ENCODE assay signal across 15 cellular contexts in the genomic region with DNA sequence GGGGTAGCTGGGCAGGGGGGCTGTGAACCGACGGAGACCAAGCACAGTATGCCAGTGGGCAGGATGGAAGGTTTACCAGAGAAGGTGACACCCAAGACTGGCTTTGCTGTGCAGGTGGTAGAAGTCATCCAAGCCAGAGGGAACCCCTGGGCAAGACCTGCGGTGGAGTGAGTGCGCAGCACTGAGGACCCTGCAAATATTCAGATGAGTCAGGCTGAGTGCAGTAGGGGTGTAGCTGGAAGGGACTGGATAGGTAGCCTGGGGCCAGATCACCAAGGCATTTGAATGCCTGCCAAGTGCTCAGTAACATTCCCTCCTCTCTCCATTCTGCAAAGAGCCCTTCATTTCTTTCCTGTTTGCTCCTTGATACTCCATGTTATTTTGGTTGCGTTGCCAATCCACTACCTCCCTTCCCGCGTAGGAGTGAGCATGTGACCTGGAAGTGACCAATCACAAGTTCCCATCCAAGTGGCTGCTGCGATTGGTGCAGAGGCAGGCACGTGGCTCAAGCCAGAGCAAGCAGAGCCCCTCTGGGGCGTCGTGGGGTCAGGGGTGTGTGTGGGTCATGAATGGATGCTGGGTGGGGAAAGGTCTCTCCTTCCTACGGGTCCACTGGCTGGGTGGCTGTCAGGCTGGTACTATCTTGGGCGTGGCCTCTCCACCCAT.
DNase-seq lines count a peak whose midpoint lies in the region; ATAC-seq and TF ChIP-seq lines count a peak whose summit lies in the region.
"Had no signal": no experiment of that assay in that cellular context is flagged by ENCODE, and none has a peak within 500 bp of the region (broad histone marks: within the 10 kb centered on the region; RNA-seq: fewer than 3 reads in every experiment).

No MANE protein-coding gene starts in this region.

- H3K4me1 ChIP-seq in mammary epithelial cell (ENCODE audit: insufficient read depth, low read length) = peaks cover 30% of the 10 kb centered on the region
- no peaks in the 10 kb centered on the region for H3K4me1 ChIP-seq in upper lobe of right lung

- no peaks in the 10 kb centered on the region for H3K36me3 ChIP-seq in mammary epithelial cell (ENCODE audit: insufficient read depth, low read length)
- no peaks in the 10 kb centered on the region for H3K36me3 ChIP-seq in upper lobe of right lung

- dilution Hi-C loops in mammary epithelial cell (cut with HindIII; ENCODE audit: low sequenced_read_pairs) = loop anchor here (5.0 kb wide), 2 partner anchors 37 to 48 kb away; no protein-coding TSS in a partner anchor

- CTCF ChIA-PET in mammary epithelial cell (lab: Charles Lee; ENCODE audit: low non-redundant PET) = no interaction called here

- peak overlapping the region; percentile 11 for H3K27ac ChIP-seq in mammary epithelial cell (ENCODE audit: insufficient read depth, low read depth, low read length)
- no peak overlapping the region for H3K27ac ChIP-seq in upper lobe of right lung

- H2AFZ ChIP-seq in mammary epithelial cell (ENCODE audit: low read depth, low read length) = peak overlapping the region; percentile 8

- no peak overlapping the region for H3K9ac ChIP-seq in mammary epithelial cell (ENCODE audit: insufficient read depth, low read length)

- no peaks in the 10 kb centered on the region for H4K20me1 ChIP-seq in mammary epithelial cell (ENCODE audit: insufficient read depth, low read length)

- no peaks in the 10 kb centered on the region for H3K27me3 ChIP-seq in mammary epithelial cell (ENCODE audit: insufficient read depth, low read length)
- no peaks in the 10 kb centered on the region for H3K27me3 ChIP-seq in upper lobe of right lung

- intact Hi-C loops in mammary epithelial cell (cut with micrococcal nuclease) (loop anchor here (5.0 kb wide), 1 partner anchor 137 kb away; no protein-coding TSS in a partner anchor), upper lobe of right lung (cut with DNase I) (no loop called here)

- TF ChIP-seq CTCF in mammary epithelial cell (conservative IDR thresholded peaks at IDR 0.05 in 1 of 2, IDR thresholded peaks at IDR 0.05 in 1 of 2; ENCODE audit: extremely low read depth in 1 of 2, insufficient read depth in 1 of 2, low read depth in 1 of 2, low read length in 2 of 2) (no peak), upper lobe of right lung (IDR thresholded peaks at IDR 0.05) (no peak)

- BruUV-seq in mammary epithelial cell (replicated peaks; lab: Mats Ljungman, UMichigan) = no TSS peak

- H3K79me2 ChIP-seq in mammary epithelial cell (ENCODE audit: insufficient read depth, low read length) = no peaks in the 10 kb centered on the region

- H3K4me2 ChIP-seq in mammary epithelial cell (ENCODE audit: insufficient read depth, low read depth, low read length) = peak overlapping the region; percentile 53
- H3K4me2 ChIP-seq: smooth muscle cell had no signal

- peak; percentile 22 for ATAC-seq in upper lobe of right lung
- ATAC-seq in HG02588 (IDR thresholded peaks at IDR 0.05; ENCODE audit: unreplicated experiment) = no peak
- ATAC-seq in HG03457 (IDR thresholded peaks at IDR 0.05; ENCODE audit: unreplicated experiment) = no peak
- ATAC-seq: activated T-cell treated with anti-CD3 and anti-CD28 coated beads, Interleukin-2, amount 50 U/mL, for 72 hours; effector memory CD8-positive, alpha-beta T cell had no signal

- in situ Hi-C loops in mammary epithelial cell (cut with MboI; ENCODE audit: low sequenced_read_pairs in 2 of 2) = loop anchor here in 1 of 2 donors (10.0 kb wide), 1 partner anchor 75 kb away; no protein-coding TSS in a partner anchor

- WGBS in mammary epithelial cell (ENCODE audit: low coverage, missing lambda C conversion rate) = 46% methylated on average over 11 of the region's 13 CpGs

- H3K9me3 ChIP-seq in mammary epithelial cell (replicated peaks; ENCODE audit: insufficient read depth, low read length) = no peaks in the 10 kb centered on the region
- H3K9me3 ChIP-seq in upper lobe of right lung = no peaks in the 10 kb centered on the region

- H3K4me3 ChIP-seq in mammary epithelial cell (replicated peaks in 1 of 3; ENCODE audit: insufficient read depth in 1 of 3, low read depth in 2 of 3, low read length in 3 of 3) (no peak overlapping the region), upper lobe of right lung (no peak overlapping the region)
- H3K4me3 ChIP-seq: smooth muscle cell had no signal

- DNase-seq in activated CD4-positive, alpha-beta T cell treated with anti-CD3 and anti-CD28 coated beads for 1 hour = peak; percentile 4
- no peak for DNase-seq in activated CD4-positive, alpha-beta T cell treated with anti-CD3 and anti-CD28 coated beads for 48 hours
- DNase-seq in NCI-H2196 (lab: John Stamatoyannopoulos, UW; ENCODE audit: unreplicated experiment) (peak; percentile 62), mammary epithelial cell (peak; percentile 71), upper lobe of right lung (no peak), T-helper 1 cell (no peak)
- DNase-seq: activated T-cell treated with anti-CD3 and anti-CD28 coated beads, Interleukin-2, amount 50 U/mL, for 72 hours; DND-41; effector memory CD8-positive, alpha-beta T cell; NCI-H510A; SIG-M5; trophoblast cell had no signal

Comparison
In these comparisons a context has a peak if more than half of its experiments do, and no peak if none do; other contexts are left out.
1. DNase-seq: peak in activated CD4-positive, alpha-beta T cell treated with anti-CD3 and anti-CD28 coated beads for 1 hour (single experiment), NCI-H2196 (single experiment) and mammary epithelial cell (single experiment); none in activated CD4-positive, alpha-beta T cell treated with anti-CD3 and anti-CD28 coated beads for 48 hours (single experiment), upper lobe of right lung (single experiment) and T-helper 1 cell (0 of 5).